ENCODE assay signal across 7 cellular contexts in genomic region chr3:108718454-108718853, GRCh38. TPM values are rescaled to one million over a fixed set of nuclear protein-coding genes. Genes with fewer than 3 reads are reported as not detected.
"Had no signal": no experiment of that assay in that cellular context is flagged by ENCODE, and none has a peak within 500 bp of the region (broad histone marks: within the 10 kb centered on the region; RNA-seq: fewer than 3 reads in every experiment).

No MANE protein-coding gene starts in this region.

- H3K27ac Mint-ChIP-seq: H9 had no signal

- H3K9me3 Mint-ChIP-seq: H9 had no signal

- H3K4me3 Mint-ChIP-seq: H9 had no signal

- H3K4me3 ChIP-seq: K562 had no signal

- H3K4me1 Mint-ChIP-seq: H9 had no signal

- FAIRE-seq: H54, HTR-8/SVneo, K562 had no signal

- DNase-seq: GOT3, H9, HCEC 1CT, IMR-90 had no signal

RNA-seq across cellular contexts. Expression of gene RETNLB, which starts 38.8 kb away (rescaled TPM):
- total RNA-seq: H9, IMR-90, K562 had no signal
- polyA plus RNA-seq: IMR-90, K562 had no signal
